9 cellular contexts compared by ENCODE assay signal in genomic region chr19:2274185-2274711, GRCh38. TPM values are rescaled to one million over a fixed set of nuclear protein-coding genes. Genes with fewer than 3 reads are reported as not detected.
DNase-seq lines count a peak whose midpoint lies in the region; ATAC-seq and TF ChIP-seq lines count a peak whose summit lies in the region.
"Had no signal": no experiment of that assay in that cellular context is flagged by ENCODE, and none has a peak within 500 bp of the region (broad histone marks: within the 10 kb centered on the region; RNA-seq: fewer than 3 reads in every experiment).

No MANE protein-coding gene starts in this region.

- DNase-seq in BE2C (no peak), neural progenitor cell (ENCODE audit: low spot score) (no peak), NCI-H446 (lab: John Stamatoyannopoulos, UW) (no peak), hypothalamus (lab: John Stamatoyannopoulos, UW) (no peak)
- no peak for DNase-seq in central memory CD8-positive, alpha-beta T cell (ENCODE audit: low spot score in 2 of 2)
- DNase-seq in activated CD4-positive, alpha-beta T cell treated with anti-CD3 and anti-CD28 coated beads for 4 hours = no peak

- peaks cover 28% of the 10 kb centered on the region for H3K4me1 Mint-ChIP-seq in central memory CD8-positive, alpha-beta T cell
- peaks cover 27% of the 10 kb centered on the region for H3K4me1 Mint-ChIP-seq in neural progenitor cell

- H3K9ac ChIP-seq in neural progenitor cell = no peak overlapping the region

- peaks cover 7% of the 10 kb centered on the region for H3K4me1 ChIP-seq in BE2C
- H3K4me1 ChIP-seq in neural progenitor cell = peaks cover 17% of the 10 kb centered on the region

- H3F3A ChIP-seq in neural progenitor cell (ENCODE audit: low read depth) = peaks cover 26% of the 10 kb centered on the region

- H3K27ac ChIP-seq in KOPT-K1 (ENCODE audit: low read depth, low read length, poor library complexity, severe bottlenecking) (peak overlapping the region; percentile 87), neural progenitor cell (no peak overlapping the region)
- H3K27ac ChIP-seq: SJSA1 had no signal

- ATAC-seq in central memory CD8-positive, alpha-beta T cell (replicated peaks; ENCODE audit: extremely low read depth, poor library complexity, severe bottlenecking) = no peak
- no peak for ATAC-seq in HG02970 (IDR thresholded peaks at IDR 0.05; ENCODE audit: low FRiP score, unreplicated experiment)

- H3K79me2 ChIP-seq in neural progenitor cell (ENCODE audit: low read depth) = peaks cover 51% of the 10 kb centered on the region

- no peak overlapping the region for H2AFZ ChIP-seq in neural progenitor cell (replicated peaks)

- H3K4me3 ChIP-seq in BE2C (ENCODE audit: low read depth, low read length) (0 out of 2 replicates have a peak overlapping the region, but pooled peaks have one; percentile 19), neural progenitor cell (peak overlapping the region; percentile 33)

- H3K27me3 ChIP-seq in BE2C = no peaks in the 10 kb centered on the region
- no peaks in the 10 kb centered on the region for H3K27me3 ChIP-seq in neural progenitor cell
- H3K27me3 ChIP-seq: SJSA1 had no signal

- H3K4me3 Mint-ChIP-seq in central memory CD8-positive, alpha-beta T cell = peak overlapping the region; percentile 92
- peak overlapping the region; percentile 31 for H3K4me3 Mint-ChIP-seq in neural progenitor cell

- H3K27ac Mint-ChIP-seq in central memory CD8-positive, alpha-beta T cell (ENCODE audit: low read depth) = peak overlapping the region; percentile 96
- H3K27ac Mint-ChIP-seq in neural progenitor cell = peak overlapping the region; percentile 51

- no peak for TF ChIP-seq CTCF in BE2C (IDR thresholded peaks at IDR 0.05; ENCODE audit: low read depth, low read length)
- no peak for TF ChIP-seq CTCF in neural progenitor cell (IDR thresholded peaks at IDR 0.05)

- peaks cover 79% of the 10 kb centered on the region for H3K36me3 Mint-ChIP-seq in central memory CD8-positive, alpha-beta T cell (ENCODE audit: insufficient read depth)
- peaks cover 5% of the 10 kb centered on the region for H3K36me3 Mint-ChIP-seq in neural progenitor cell

- H3K9me3 ChIP-seq in BE2C (no peaks in the 10 kb centered on the region), KOPT-K1 (ENCODE audit: insufficient read depth, low read length, poor library complexity, severe bottlenecking) (no peaks in the 10 kb centered on the region), neural progenitor cell (ENCODE audit: low read depth) (no peaks in the 10 kb centered on the region)
- H3K9me3 ChIP-seq: SJSA1 had no signal

- peak overlapping the region; percentile 87 for H3K4me2 ChIP-seq in neural progenitor cell

- H3K36me3 ChIP-seq in BE2C (peaks cover 39% of the 10 kb centered on the region), KOPT-K1 (ENCODE audit: insufficient read depth, low read length) (peaks cover 52% of the 10 kb centered on the region), neural progenitor cell (no peaks in the 10 kb centered on the region)

- no peaks in the 10 kb centered on the region for H3K9me3 Mint-ChIP-seq in central memory CD8-positive, alpha-beta T cell
- no peaks in the 10 kb centered on the region for H3K9me3 Mint-ChIP-seq in neural progenitor cell

- H4K20me1 ChIP-seq in neural progenitor cell (ENCODE audit: low read depth) = peaks cover 60% of the 10 kb centered on the region

- no peaks in the 10 kb centered on the region for H3K27me3 Mint-ChIP-seq in central memory CD8-positive, alpha-beta T cell
- H3K27me3 Mint-ChIP-seq in neural progenitor cell (ENCODE audit: insufficient read depth, low read depth) = peaks cover 7% of the 10 kb centered on the region

RNA-seq across cellular contexts. Expression of gene PEAK3, which starts 7.7 kb away (rescaled TPM):
- 0.17 TPM for polyA plus RNA-seq in BE2C (2012; ENCODE audit: insufficient read depth, insufficient read length, low read depth)
- not detected in 2 replicates for total RNA-seq in neural progenitor cell (ENCODE audit: low replicate concordance)
- total RNA-seq: SJSA1 had no signal

RNA-seq across cellular contexts. Expression of gene JSRP1, which starts 18.0 kb away (rescaled TPM):
- polyA plus RNA-seq in BE2C (2012; ENCODE audit: insufficient read depth, insufficient read length, low read depth) = 1.2 TPM
- total RNA-seq in neural progenitor cell (ENCODE audit: low replicate concordance) = 0.12 TPM in 1 of 2 replicates, not detected in the other
- total RNA-seq: SJSA1 had no signal

RNA-seq across cellular contexts. Expression of gene AMH, which starts 25.1 kb away (rescaled TPM):
- polyA plus RNA-seq in BE2C (2012; ENCODE audit: insufficient read depth, insufficient read length, low read depth) = 25.8 TPM
- 3.5 and 22.4 TPM in 2 replicates for total RNA-seq in neural progenitor cell (ENCODE audit: low replicate concordance)

RNA-seq across cellular contexts. Expression of gene LINGO3, which starts 33.7 kb away (rescaled TPM):
- not detected for polyA plus RNA-seq in BE2C (2012; ENCODE audit: insufficient read depth, insufficient read length, low read depth)
- 1.5 TPM in 1 of 2 replicates, not detected in the other for total RNA-seq in neural progenitor cell (ENCODE audit: low replicate concordance)
- total RNA-seq: SJSA1 had no signal

RNA-seq across cellular contexts. Expression of gene SF3A2, which starts 37.6 kb away (rescaled TPM):
- 329 TPM for polyA plus RNA-seq in BE2C (2012; ENCODE audit: insufficient read depth, insufficient read length, low read depth)
- total RNA-seq in neural progenitor cell (ENCODE audit: low replicate concordance) = 14.4 and 50.7 TPM in 2 replicates
